ENCODE assay signal across 1 cellular context in the genomic region with DNA sequence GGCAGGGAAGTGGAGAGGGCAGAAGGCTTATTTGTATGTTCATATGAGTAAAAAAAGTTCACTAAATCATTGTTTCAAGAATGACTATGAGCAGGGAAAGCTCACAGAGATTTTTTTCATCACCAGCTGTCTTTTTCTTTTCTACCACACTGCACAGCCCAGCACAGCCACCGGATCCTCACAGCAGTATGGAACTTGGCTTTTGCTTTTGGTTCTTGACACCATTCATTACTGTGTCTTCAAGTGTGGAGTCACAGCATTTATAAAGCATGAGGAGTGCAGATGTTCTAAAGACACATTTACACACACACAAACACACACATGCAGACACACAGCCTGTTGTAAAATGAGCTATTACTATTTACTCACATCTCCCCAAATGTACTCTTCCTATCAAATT.
TF ChIP-seq lines count a peak whose summit lies in the region.

No MANE protein-coding gene starts in this region.

TF ChIP-seq in GM12878, 131 proteins besides CTCF, POLR2A, EP300 and RAD21 (continued from another document):
- no peak for TF ChIP-seq PAX5 (IDR thresholded peaks at IDR 0.05; ENCODE audit: borderline replicate concordance, low read depth, low read length)
- no peak for TF ChIP-seq BRCA1 (IDR thresholded peaks at IDR 0.05; ENCODE audit: low read depth, low read length)
- TF ChIP-seq, protein P1, sequence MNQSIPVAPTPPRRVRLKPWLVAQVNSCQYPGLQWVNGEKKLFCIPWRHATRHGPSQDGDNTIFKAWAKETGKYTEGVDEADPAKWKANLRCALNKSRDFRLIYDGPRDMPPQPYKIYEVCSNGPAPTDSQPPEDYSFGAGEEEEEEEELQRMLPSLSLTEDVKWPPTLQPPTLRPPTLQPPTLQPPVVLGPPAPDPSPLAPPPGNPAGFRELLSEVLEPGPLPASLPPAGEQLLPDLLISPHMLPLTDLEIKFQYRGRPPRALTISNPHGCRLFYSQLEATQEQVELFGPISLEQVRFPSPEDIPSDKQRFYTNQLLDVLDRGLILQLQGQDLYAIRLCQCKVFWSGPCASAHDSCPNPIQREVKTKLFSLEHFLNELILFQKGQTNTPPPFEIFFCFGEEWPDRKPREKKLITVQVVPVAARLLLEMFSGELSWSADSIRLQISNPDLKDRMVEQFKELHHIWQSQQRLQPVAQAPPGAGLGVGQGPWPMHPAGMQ (IDR thresholded peaks at IDR 0.05; ENCODE audit: borderline replicate concordance), result no peak
- TF ChIP-seq, protein P2, sequence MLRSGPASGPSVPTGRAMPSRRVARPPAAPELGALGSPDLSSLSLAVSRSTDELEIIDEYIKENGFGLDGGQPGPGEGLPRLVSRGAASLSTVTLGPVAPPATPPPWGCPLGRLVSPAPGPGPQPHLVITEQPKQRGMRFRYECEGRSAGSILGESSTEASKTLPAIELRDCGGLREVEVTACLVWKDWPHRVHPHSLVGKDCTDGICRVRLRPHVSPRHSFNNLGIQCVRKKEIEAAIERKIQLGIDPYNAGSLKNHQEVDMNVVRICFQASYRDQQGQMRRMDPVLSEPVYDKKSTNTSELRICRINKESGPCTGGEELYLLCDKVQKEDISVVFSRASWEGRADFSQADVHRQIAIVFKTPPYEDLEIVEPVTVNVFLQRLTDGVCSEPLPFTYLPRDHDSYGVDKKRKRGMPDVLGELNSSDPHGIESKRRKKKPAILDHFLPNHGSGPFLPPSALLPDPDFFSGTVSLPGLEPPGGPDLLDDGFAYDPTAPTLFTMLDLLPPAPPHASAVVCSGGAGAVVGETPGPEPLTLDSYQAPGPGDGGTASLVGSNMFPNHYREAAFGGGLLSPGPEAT (IDR thresholded peaks at IDR 0.05; ENCODE audit: low read depth), result no peak
- TF ChIP-seq, protein P3, sequence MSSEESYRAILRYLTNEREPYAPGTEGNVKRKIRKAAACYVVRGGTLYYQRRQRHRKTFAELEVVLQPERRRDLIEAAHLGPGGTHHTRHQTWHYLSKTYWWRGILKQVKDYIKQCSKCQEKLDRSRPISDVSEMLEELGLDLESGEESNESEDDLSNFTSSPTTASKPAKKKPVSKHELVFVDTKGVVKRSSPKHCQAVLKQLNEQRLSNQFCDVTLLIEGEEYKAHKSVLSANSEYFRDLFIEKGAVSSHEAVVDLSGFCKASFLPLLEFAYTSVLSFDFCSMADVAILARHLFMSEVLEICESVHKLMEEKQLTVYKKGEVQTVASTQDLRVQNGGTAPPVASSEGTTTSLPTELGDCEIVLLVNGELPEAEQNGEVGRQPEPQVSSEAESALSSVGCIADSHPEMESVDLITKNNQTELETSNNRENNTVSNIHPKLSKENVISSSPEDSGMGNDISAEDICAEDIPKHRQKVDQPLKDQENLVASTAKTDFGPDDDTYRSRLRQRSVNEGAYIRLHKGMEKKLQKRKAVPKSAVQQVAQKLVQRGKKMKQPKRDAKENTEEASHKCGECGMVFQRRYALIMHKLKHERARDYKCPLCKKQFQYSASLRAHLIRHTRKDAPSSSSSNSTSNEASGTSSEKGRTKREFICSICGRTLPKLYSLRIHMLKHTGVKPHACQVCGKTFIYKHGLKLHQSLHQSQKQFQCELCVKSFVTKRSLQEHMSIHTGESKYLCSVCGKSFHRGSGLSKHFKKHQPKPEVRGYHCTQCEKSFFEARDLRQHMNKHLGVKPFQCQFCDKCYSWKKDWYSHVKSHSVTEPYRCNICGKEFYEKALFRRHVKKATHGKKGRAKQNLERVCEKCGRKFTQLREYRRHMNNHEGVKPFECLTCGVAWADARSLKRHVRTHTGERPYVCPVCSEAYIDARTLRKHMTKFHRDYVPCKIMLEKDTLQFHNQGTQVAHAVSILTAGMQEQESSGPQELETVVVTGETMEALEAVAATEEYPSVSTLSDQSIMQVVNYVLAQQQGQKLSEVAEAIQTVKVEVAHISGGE (CRISPR knock-in tag; IDR thresholded peaks at IDR 0.05), result no peak
- TF ChIP-seq, protein P4, sequence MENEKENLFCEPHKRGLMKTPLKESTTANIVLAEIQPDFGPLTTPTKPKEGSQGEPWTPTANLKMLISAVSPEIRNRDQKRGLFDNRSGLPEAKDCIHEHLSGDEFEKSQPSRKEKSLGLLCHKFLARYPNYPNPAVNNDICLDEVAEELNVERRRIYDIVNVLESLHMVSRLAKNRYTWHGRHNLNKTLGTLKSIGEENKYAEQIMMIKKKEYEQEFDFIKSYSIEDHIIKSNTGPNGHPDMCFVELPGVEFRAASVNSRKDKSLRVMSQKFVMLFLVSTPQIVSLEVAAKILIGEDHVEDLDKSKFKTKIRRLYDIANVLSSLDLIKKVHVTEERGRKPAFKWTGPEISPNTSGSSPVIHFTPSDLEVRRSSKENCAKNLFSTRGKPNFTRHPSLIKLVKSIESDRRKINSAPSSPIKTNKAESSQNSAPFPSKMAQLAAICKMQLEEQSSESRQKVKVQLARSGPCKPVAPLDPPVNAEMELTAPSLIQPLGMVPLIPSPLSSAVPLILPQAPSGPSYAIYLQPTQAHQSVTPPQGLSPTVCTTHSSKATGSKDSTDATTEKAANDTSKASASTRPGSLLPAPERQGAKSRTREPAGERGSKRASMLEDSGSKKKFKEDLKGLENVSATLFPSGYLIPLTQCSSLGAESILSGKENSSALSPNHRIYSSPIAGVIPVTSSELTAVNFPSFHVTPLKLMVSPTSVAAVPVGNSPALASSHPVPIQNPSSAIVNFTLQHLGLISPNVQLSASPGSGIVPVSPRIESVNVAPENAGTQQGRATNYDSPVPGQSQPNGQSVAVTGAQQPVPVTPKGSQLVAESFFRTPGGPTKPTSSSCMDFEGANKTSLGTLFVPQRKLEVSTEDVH (IDR thresholded peaks at IDR 0.05; ENCODE audit: low read depth, partially characterized antibody), result no peak
- TF ChIP-seq ZNF24 (IDR thresholded peaks at IDR 0.05), result no peak
- TF ChIP-seq POLR2AphosphoS2 (IDR thresholded peaks at IDR 0.05; ENCODE audit: low read depth, low read length), result no peak
- TF ChIP-seq TCF12 (IDR thresholded peaks at IDR 0.05; ENCODE audit: low read depth, low read length), result 0 out of 2 replicates have a peak, but pooled peaks have one; percentile 7
- no peak for TF ChIP-seq BCL11A (IDR thresholded peaks at IDR 0.05; ENCODE audit: low read depth, low read length)
- TF ChIP-seq TCF7 (IDR thresholded peaks at IDR 0.05; ENCODE audit: borderline replicate concordance), result no peak
- TF ChIP-seq ESRRA (IDR thresholded peaks at IDR 0.05; ENCODE audit: low read length), result no peak
TF ChIP-seq in GM12878: peak in this region for 2.
